2 cellular contexts compared by ENCODE assay signal in the genomic region with DNA sequence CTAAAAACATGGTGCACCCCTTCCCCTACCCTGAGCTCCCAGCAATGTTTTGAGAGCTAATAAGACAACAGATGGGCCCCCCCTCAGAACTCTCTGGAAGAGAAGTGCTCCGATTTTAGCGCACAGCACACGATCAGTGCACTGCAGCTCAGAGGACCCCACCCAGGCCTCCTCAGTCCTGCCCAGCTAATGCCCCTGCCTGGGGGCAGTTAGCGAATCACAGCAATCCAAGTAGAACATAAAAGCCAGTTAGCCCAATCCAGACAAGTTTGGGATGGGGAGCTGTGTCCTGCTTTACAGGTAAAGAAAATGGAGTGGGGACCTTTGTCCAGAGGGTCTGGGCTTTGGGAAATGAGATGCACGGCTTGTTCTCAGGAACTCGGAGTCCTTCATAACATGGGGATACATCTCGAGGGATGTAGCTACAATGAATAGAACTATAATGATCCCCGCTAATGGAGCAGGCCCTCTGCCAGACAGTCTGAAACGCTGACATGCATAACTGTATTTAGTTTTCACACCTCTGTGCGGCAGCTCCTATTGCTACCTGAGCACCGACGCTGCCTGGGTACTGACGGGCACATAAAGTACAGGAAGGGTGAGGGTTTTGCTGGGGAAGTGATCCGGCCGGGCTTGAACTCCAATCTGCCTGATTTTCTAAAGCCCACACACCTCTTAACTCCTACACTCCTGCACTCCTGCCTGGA.
TF ChIP-seq lines count a peak whose summit lies in the region.

No MANE protein-coding gene starts in this region.

TF ChIP-seq in GM23338, 12 proteins besides CTCF, POLR2A, EP300 and RAD21 (continues in another document):
- TF ChIP-seq STAT1 (IDR thresholded peaks at IDR 0.05; ENCODE audit: unreplicated experiment) = no peak
- TF ChIP-seq JUNB (IDR thresholded peaks at IDR 0.05; ENCODE audit: unreplicated experiment) = no peak
- no peak for TF ChIP-seq NANOG (IDR thresholded peaks at IDR 0.05; ENCODE audit: borderline replicate concordance)
- TF ChIP-seq, protein P1, sequence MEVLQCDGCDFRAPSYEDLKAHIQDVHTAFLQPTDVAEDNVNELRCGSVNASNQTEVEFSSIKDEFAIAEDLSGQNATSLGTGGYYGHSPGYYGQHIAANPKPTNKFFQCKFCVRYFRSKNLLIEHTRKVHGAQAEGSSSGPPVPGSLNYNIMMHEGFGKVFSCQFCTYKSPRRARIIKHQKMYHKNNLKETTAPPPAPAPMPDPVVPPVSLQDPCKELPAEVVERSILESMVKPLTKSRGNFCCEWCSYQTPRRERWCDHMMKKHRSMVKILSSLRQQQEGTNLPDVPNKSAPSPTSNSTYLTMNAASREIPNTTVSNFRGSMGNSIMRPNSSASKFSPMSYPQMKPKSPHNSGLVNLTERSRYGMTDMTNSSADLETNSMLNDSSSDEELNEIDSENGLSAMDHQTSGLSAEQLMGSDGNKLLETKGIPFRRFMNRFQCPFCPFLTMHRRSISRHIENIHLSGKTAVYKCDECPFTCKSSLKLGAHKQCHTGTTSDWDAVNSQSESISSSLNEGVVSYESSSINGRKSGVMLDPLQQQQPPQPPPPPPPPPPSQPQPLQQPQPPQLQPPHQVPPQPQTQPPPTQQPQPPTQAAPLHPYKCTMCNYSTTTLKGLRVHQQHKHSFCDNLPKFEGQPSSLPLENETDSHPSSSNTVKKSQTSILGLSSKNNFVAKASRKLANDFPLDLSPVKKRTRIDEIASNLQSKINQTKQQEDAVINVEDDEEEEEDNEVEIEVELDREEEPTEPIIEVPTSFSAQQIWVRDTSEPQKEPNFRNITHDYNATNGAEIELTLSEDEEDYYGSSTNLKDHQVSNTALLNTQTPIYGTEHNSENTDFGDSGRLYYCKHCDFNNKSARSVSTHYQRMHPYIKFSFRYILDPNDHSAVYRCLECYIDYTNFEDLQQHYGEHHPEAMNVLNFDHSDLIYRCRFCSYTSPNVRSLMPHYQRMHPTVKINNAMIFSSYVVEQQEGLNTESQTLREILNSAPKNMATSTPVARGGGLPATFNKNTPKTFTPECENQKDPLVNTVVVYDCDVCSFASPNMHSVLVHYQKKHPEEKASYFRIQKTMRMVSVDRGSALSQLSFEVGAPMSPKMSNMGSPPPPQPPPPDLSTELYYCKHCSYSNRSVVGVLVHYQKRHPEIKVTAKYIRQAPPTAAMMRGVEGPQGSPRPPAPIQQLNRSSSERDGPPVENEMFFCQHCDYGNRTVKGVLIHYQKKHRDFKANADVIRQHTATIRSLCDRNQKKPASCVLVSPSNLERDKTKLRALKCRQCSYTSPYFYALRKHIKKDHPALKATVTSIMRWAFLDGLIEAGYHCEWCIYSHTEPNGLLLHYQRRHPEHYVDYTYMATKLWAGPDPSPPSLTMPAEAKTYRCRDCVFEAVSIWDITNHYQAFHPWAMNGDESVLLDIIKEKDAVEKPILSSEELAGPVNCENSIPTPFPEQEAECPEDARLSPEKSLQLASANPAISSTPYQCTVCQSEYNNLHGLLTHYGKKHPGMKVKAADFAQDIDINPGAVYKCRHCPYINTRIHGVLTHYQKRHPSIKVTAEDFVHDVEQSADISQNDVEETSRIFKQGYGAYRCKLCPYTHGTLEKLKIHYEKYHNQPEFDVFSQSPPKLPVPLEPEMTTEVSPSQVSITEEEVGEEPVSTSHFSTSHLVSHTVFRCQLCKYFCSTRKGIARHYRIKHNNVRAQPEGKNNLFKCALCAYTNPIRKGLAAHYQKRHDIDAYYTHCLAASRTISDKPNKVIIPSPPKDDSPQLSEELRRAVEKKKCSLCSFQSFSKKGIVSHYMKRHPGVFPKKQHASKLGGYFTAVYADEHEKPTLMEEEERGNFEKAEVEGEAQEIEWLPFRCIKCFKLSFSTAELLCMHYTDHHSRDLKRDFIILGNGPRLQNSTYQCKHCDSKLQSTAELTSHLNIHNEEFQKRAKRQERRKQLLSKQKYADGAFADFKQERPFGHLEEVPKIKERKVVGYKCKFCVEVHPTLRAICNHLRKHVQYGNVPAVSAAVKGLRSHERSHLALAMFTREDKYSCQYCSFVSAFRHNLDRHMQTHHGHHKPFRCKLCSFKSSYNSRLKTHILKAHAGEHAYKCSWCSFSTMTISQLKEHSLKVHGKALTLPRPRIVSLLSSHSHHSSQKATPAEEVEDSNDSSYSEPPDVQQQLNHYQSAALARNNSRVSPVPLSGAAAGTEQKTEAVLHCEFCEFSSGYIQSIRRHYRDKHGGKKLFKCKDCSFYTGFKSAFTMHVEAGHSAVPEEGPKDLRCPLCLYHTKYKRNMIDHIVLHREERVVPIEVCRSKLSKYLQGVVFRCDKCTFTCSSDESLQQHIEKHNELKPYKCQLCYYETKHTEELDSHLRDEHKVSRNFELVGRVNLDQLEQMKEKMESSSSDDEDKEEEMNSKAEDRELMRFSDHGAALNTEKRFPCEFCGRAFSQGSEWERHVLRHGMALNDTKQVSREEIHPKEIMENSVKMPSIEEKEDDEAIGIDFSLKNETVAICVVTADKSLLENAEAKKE (CRISPR knock-in tag; IDR thresholded peaks at IDR 0.05) = no peak
- no peak for TF ChIP-seq EZH2phosphoT487 (IDR thresholded peaks at IDR 0.05; ENCODE audit: unreplicated experiment)
- TF ChIP-seq, protein P2, sequence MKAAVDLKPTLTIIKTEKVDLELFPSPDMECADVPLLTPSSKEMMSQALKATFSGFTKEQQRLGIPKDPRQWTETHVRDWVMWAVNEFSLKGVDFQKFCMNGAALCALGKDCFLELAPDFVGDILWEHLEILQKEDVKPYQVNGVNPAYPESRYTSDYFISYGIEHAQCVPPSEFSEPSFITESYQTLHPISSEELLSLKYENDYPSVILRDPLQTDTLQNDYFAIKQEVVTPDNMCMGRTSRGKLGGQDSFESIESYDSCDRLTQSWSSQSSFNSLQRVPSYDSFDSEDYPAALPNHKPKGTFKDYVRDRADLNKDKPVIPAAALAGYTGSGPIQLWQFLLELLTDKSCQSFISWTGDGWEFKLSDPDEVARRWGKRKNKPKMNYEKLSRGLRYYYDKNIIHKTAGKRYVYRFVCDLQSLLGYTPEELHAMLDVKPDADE (IDR thresholded peaks at IDR 0.05) = no peak
- TF ChIP-seq POLR2AphosphoS5 (IDR thresholded peaks at IDR 0.05; ENCODE audit: low read depth) = no peak
- no peak for TF ChIP-seq EZH2 (IDR thresholded peaks at IDR 0.05; ENCODE audit: low read depth, unreplicated experiment)
- no peak for TF ChIP-seq ZNF331 (CRISPR knock-in tag; IDR thresholded peaks at IDR 0.05; ENCODE audit: low read depth)

TF ChIP-seq in SK-N-SH, 30 proteins besides CTCF, POLR2A, EP300 and RAD21:
- no peak for TF ChIP-seq JUND (IDR thresholded peaks at IDR 0.05)
- TF ChIP-seq, protein P3, sequence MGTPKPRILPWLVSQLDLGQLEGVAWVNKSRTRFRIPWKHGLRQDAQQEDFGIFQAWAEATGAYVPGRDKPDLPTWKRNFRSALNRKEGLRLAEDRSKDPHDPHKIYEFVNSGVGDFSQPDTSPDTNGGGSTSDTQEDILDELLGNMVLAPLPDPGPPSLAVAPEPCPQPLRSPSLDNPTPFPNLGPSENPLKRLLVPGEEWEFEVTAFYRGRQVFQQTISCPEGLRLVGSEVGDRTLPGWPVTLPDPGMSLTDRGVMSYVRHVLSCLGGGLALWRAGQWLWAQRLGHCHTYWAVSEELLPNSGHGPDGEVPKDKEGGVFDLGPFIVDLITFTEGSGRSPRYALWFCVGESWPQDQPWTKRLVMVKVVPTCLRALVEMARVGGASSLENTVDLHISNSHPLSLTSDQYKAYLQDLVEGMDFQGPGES (IDR thresholded peaks at IDR 0.05; ENCODE audit: low read depth, low read length) = no peak
